Comparison of ENCODE assay signal across 11 cellular contexts in the genomic region with DNA sequence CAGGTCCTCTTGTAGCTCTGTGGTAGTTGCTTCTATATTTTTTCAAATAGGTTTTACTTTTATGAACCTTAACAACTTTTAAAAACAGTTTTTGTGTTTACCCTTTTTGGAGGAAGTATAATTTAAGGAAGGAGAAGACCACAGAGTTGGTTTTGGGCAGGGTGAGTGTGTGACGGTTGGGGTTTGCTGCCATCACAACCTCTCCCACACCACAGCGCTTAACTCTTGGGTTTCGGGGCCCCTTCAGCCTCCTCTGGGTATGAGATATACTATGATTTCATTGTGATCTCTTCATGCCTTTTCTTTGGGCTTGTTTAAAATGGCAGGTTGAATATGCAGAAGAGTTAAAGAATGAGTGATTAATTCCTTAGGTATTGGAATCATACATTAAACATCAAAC.
A peak's percentile ranks its signal among the peaks of the same experiment; 100 is the strongest.
DNase-seq lines count a peak whose midpoint lies in the region; ATAC-seq and TF ChIP-seq lines count a peak whose summit lies in the region.
"Had no signal": no experiment of that assay in that cellular context is flagged by ENCODE, and none has a peak within 500 bp of the region (broad histone marks: within the 10 kb centered on the region; RNA-seq: fewer than 3 reads in every experiment).

No MANE protein-coding gene starts in this region.

- peak overlapping the region; percentile 97 for H3K27ac Mint-ChIP-seq in activated CD8-positive, alpha-beta T cell treated with anti-CD3 and anti-CD28 coated beads, Interleukin-2, amount 10 ng/mL, durations not matched to agents 7 days and 5 days
- H3K27ac Mint-ChIP-seq in glutamatergic neuron (ENCODE audit: unreplicated experiment) = no peak overlapping the region

- DNase-seq in stimulated activated CD4-positive, alpha-beta T cell treated with anti-CD3 and anti-CD28 coated beads, Interleukin-1b, Interleukin-23, amount 100 ng/mL, for 48 hours = peak; percentile 70
- no peak for DNase-seq in stimulated activated CD4-positive, alpha-beta T cell treated with anti-CD3 and anti-CD28 coated beads, Interleukin-12 subunit alpha, Interleukin-12 subunit beta, amount 100 ng/mL, for 4 hours
- DNase-seq in activated CD8-positive, alpha-beta T cell treated with anti-CD3 and anti-CD28 coated beads, Interleukin-2, amount 10 ng/mL, durations not matched to agents 7 days and 5 days = peak; percentile 77
- DNase-seq in glutamatergic neuron = no peak
- no peak for DNase-seq in occipital lobe (lab: John Stamatoyannopoulos, UW)
- DNase-seq in SHP77 treated with DMSO at 0.1 percent for 48 hours (lab: John Stamatoyannopoulos, UW) = no peak
- no peak for DNase-seq in NCI-H524 (lab: John Stamatoyannopoulos, UW)
- DNase-seq: foreskin melanocyte, left lung, NCI-H446 treated with DMSO at 0.1 percent for 48 hours had no signal

- CTCF ChIA-PET in activated CD8-positive, alpha-beta T cell treated with anti-CD3 and anti-CD28 coated beads, Interleukin-2, amount 10 ng/mL, durations not matched to agents 7 days and 5 days (lab: Charles Lee) = interaction anchor here (1.0 to 10.6 kb wide), 8 partner anchors 10 to 190 kb away, joined by 3 to 182 read pairs (median 28); no protein-coding TSS in a partner anchor

- ATAC-seq in activated CD8-positive, alpha-beta T cell treated with anti-CD3 and anti-CD28 coated beads, Interleukin-2, amount 10 ng/mL, durations not matched to agents 7 days and 5 days = no peak
- ATAC-seq in SK-N-SH treated with all-trans-retinoic acid at 6 μM for 48 hours = no peak
- ATAC-seq: left lung had no signal

- TF ChIP-seq CTCF in glutamatergic neuron (IDR thresholded peaks at IDR 0.05; ENCODE audit: partially characterized antibody, unreplicated experiment) = no peak

- POLR2A ChIA-PET in activated CD8-positive, alpha-beta T cell treated with anti-CD3 and anti-CD28 coated beads, Interleukin-2, amount 10 ng/mL, durations not matched to agents 7 days and 5 days (lab: Charles Lee) = interaction anchor here (0.9 to 7.0 kb wide), 9 partner anchors 9 to 81 kb away, joined by 3 to 145 read pairs (median 10); no protein-coding TSS in a partner anchor

- H3K36me3 Mint-ChIP-seq in activated CD8-positive, alpha-beta T cell treated with anti-CD3 and anti-CD28 coated beads, Interleukin-2, amount 10 ng/mL, durations not matched to agents 7 days and 5 days (ENCODE audit: low read depth) = peaks cover 2% of the 10 kb centered on the region
- no peaks in the 10 kb centered on the region for H3K36me3 Mint-ChIP-seq in glutamatergic neuron (ENCODE audit: unreplicated experiment)

- H3K4me3 Mint-ChIP-seq in activated CD8-positive, alpha-beta T cell treated with anti-CD3 and anti-CD28 coated beads, Interleukin-2, amount 10 ng/mL, durations not matched to agents 7 days and 5 days = peak overlapping the region; percentile 88
- H3K4me3 Mint-ChIP-seq in glutamatergic neuron (ENCODE audit: unreplicated experiment) = peak overlapping the region; percentile 94

- H3K9me3 Mint-ChIP-seq in activated CD8-positive, alpha-beta T cell treated with anti-CD3 and anti-CD28 coated beads, Interleukin-2, amount 10 ng/mL, durations not matched to agents 7 days and 5 days (ENCODE audit: insufficient read depth) = no peaks in the 10 kb centered on the region
- H3K9me3 Mint-ChIP-seq in glutamatergic neuron (ENCODE audit: unreplicated experiment) = peaks cover 19% of the 10 kb centered on the region

- peaks cover 3% of the 10 kb centered on the region for H3K27me3 Mint-ChIP-seq in activated CD8-positive, alpha-beta T cell treated with anti-CD3 and anti-CD28 coated beads, Interleukin-2, amount 10 ng/mL, durations not matched to agents 7 days and 5 days (ENCODE audit: low read depth)
- peaks cover 20% of the 10 kb centered on the region for H3K27me3 Mint-ChIP-seq in glutamatergic neuron (ENCODE audit: unreplicated experiment)

- peaks cover 65% of the 10 kb centered on the region for H3K4me1 Mint-ChIP-seq in activated CD8-positive, alpha-beta T cell treated with anti-CD3 and anti-CD28 coated beads, Interleukin-2, amount 10 ng/mL, durations not matched to agents 7 days and 5 days (ENCODE audit: low read depth)
- peaks cover 11% of the 10 kb centered on the region for H3K4me1 Mint-ChIP-seq in glutamatergic neuron (ENCODE audit: low read depth, unreplicated experiment)

TF ChIP-seq in SK-N-SH treated with all-trans-retinoic acid at 6 μM for 48 hours, 23 proteins besides CTCF, POLR2A, EP300 and RAD21:
- TF ChIP-seq, protein P1, sequence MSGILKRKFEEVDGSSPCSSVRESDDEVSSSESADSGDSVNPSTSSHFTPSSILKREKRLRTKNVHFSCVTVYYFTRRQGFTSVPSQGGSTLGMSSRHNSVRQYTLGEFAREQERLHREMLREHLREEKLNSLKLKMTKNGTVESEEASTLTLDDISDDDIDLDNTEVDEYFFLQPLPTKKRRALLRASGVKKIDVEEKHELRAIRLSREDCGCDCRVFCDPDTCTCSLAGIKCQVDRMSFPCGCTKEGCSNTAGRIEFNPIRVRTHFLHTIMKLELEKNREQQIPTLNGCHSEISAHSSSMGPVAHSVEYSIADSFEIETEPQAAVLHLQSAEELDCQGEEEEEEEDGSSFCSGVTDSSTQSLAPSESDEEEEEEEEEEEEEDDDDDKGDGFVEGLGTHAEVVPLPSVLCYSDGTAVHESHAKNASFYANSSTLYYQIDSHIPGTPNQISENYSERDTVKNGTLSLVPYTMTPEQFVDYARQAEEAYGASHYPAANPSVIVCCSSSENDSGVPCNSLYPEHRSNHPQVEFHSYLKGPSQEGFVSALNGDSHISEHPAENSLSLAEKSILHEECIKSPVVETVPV (CRISPR knock-in tag; IDR thresholded peaks at IDR 0.05) = no peak
- TF ChIP-seq ZFP3 (CRISPR knock-in tag; IDR thresholded peaks at IDR 0.05) (no peak), OSR1 (CRISPR knock-in tag; IDR thresholded peaks at IDR 0.05) (no peak)
- TF ChIP-seq, protein P2, sequence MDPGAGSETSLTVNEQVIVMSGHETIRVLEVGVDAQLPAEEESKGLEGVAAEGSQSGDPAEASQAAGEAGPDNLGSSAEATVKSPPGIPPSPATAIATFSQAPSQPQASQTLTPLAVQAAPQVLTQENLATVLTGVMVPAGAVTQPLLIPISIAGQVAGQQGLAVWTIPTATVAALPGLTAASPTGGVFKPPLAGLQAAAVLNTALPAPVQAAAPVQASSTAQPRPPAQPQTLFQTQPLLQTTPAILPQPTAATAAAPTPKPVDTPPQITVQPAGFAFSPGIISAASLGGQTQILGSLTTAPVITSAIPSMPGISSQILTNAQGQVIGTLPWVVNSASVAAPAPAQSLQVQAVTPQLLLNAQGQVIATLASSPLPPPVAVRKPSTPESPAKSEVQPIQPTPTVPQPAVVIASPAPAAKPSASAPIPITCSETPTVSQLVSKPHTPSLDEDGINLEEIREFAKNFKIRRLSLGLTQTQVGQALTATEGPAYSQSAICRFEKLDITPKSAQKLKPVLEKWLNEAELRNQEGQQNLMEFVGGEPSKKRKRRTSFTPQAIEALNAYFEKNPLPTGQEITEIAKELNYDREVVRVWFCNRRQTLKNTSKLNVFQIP (CRISPR knock-in tag; IDR thresholded peaks at IDR 0.05; ENCODE audit: borderline replicate concordance, low read depth) = no peak

Comparison
In these comparisons a context has a peak if more than half of its experiments do, and no peak if none do; other contexts are left out.
1. DNase-seq: peak in stimulated activated CD4-positive, alpha-beta T cell treated with anti-CD3 and anti-CD28 coated beads, Interleukin-1b, Interleukin-23, amount 100 ng/mL, for 48 hours (single experiment) and activated CD8-positive, alpha-beta T cell treated with anti-CD3 and anti-CD28 coated beads, Interleukin-2, amount 10 ng/mL, durations not matched to agents 7 days and 5 days (single experiment); none in stimulated activated CD4-positive, alpha-beta T cell treated with anti-CD3 and anti-CD28 coated beads, Interleukin-12 subunit alpha, Interleukin-12 subunit beta, amount 100 ng/mL, for 4 hours (single experiment), glutamatergic neuron (single experiment), occipital lobe (single experiment), SHP77 treated with DMSO at 0.1 percent for 48 hours (single experiment) and NCI-H524 (0 of 2).